Comparison of ENCODE assay signal across 27 cellular contexts in genomic region chr5:73780297-73781080, GRCh38.
DNase-seq lines count a peak whose midpoint lies in the region; ATAC-seq and TF ChIP-seq lines count a peak whose summit lies in the region.
"Had no signal": no experiment of that assay in that cellular context is flagged by ENCODE, and none has a peak within 500 bp of the region (broad histone marks: within the 10 kb centered on the region; RNA-seq: fewer than 3 reads in every experiment).

No MANE protein-coding gene starts in this region.

- ATAC-seq in heart right ventricle (peak in 3 of 8 donors; percentile 23 to 56 (median 53)), left lobe of liver (peak; percentile 11), upper lobe of right lung (peak; percentile 46), GM21723 (IDR thresholded peaks at IDR 0.05; ENCODE audit: unreplicated experiment) (no peak), GM18502 (IDR thresholded peaks at IDR 0.05; ENCODE audit: poor library complexity, unreplicated experiment) (no peak)
- ATAC-seq: HCT116, psoas muscle had no signal

- H3K4me3 ChIP-seq in heart right ventricle, result no peak overlapping the region
- no peak overlapping the region for H3K4me3 ChIP-seq in right atrium auricular region
- H3K4me3 ChIP-seq in Peyer's patch, result no peak overlapping the region
- H3K4me3 ChIP-seq in upper lobe of right lung, result no peak overlapping the region
- H3K4me3 ChIP-seq in testis, result no peak overlapping the region
- H3K4me3 ChIP-seq: psoas muscle, suprapubic skin, vagina had no signal

- H3K9me3 ChIP-seq in heart right ventricle (no peaks in the 10 kb centered on the region), right atrium auricular region (no peaks in the 10 kb centered on the region), Peyer's patch (no peaks in the 10 kb centered on the region), upper lobe of right lung (no peaks in the 10 kb centered on the region), testis (no peaks in the 10 kb centered on the region)
- H3K9me3 ChIP-seq: neutrophil, psoas muscle, suprapubic skin, vagina had no signal

- peak in 5 of 9 donors; percentile 21 to 61 (median 41) for TF ChIP-seq CTCF in heart right ventricle (IDR thresholded peaks at IDR 0.05)
- peak in 1 of 2 donors; percentile 18 for TF ChIP-seq CTCF in right atrium auricular region (IDR thresholded peaks at IDR 0.05)
- TF ChIP-seq CTCF in Peyer's patch (IDR thresholded peaks at IDR 0.05), result peak in 2 of 6 experiments; percentile 19 to 27
- no peak for TF ChIP-seq CTCF in upper lobe of right lung (IDR thresholded peaks at IDR 0.05)
- TF ChIP-seq CTCF in testis (IDR thresholded peaks at IDR 0.05), result no peak

- peaks cover 0 to 12% (median 0%) of the 10 kb centered on the region in 9 donors for H3K4me1 ChIP-seq in heart right ventricle
- H3K4me1 ChIP-seq in right atrium auricular region, result no peaks in the 10 kb centered on the region
- no peaks in the 10 kb centered on the region for H3K4me1 ChIP-seq in Peyer's patch
- H3K4me1 ChIP-seq in upper lobe of right lung, result no peaks in the 10 kb centered on the region
- no peaks in the 10 kb centered on the region for H3K4me1 ChIP-seq in testis
- H3K4me1 ChIP-seq: psoas muscle, vagina had no signal

- H3K36me3 ChIP-seq in heart right ventricle, result no peaks in the 10 kb centered on the region
- no peaks in the 10 kb centered on the region for H3K36me3 ChIP-seq in right atrium auricular region
- H3K36me3 ChIP-seq in Peyer's patch, result no peaks in the 10 kb centered on the region
- H3K36me3 ChIP-seq in upper lobe of right lung, result no peaks in the 10 kb centered on the region
- H3K36me3 ChIP-seq in testis (ENCODE audit: low read depth, missing control alignments), result no peaks in the 10 kb centered on the region
- H3K36me3 ChIP-seq: neutrophil, suprapubic skin, vagina had no signal

- TF ChIP-seq POLR2A in Peyer's patch (IDR thresholded peaks at IDR 0.05), result no peak
- TF ChIP-seq POLR2A in testis (IDR thresholded peaks at IDR 0.05), result no peak

- H3K27me3 ChIP-seq in heart right ventricle (peaks cover 0 to 7% (median 0%) of the 10 kb centered on the region in 7 donors), right atrium auricular region (no peaks in the 10 kb centered on the region), Peyer's patch (no peaks in the 10 kb centered on the region), upper lobe of right lung (no peaks in the 10 kb centered on the region), testis (no peaks in the 10 kb centered on the region)
- H3K27me3 ChIP-seq: suprapubic skin, vagina had no signal

- intact Hi-C loops in heart right ventricle (cut with DNase I) (no loop called here), upper lobe of right lung (cut with DNase I) (no loop called here), testis (cut with DNase I; ENCODE audit: low total_unique reads) (no loop called here)

- 79 to 81% methylated on average over 11 of the region's 11 CpGs for WGBS in heart right ventricle, 2 donors
- 84 to 85% methylated on average over 11 of the region's 11 CpGs for WGBS in testis, 2 donors

- peak in 1 of 2 donors; percentile 23 for DNase-seq in heart right ventricle
- DNase-seq in right atrium auricular region (ENCODE audit: low spot score), result no peak
- peak in 2 of 3 donors; percentile 63 to 65 for DNase-seq in Peyer's patch
- no peak for DNase-seq in left lobe of liver (ENCODE audit: low spot score)
- DNase-seq in upper lobe of right lung, result no peak
- no peak for DNase-seq in testis
- DNase-seq: activated CD4-positive, alpha-beta T cell treated with anti-CD3 and anti-CD28 coated beads for 1 hour; activated gamma-delta T cell treated with Interleukin-2 at 50 U/mL for 16 hours; AML-193; CD8-positive, alpha-beta memory T cell; effector CD4-positive, alpha-beta T cell; GDM1; mesendoderm; NCI-H1436 treated with DMSO at 0.1 percent for 48 hours; NCI-H446; NCI-H82; psoas muscle; stimulated activated naive CD4-positive, alpha-beta T cell had no signal

- no peak overlapping the region for H3K27ac ChIP-seq in heart right ventricle
- no peak overlapping the region for H3K27ac ChIP-seq in right atrium auricular region
- peak overlapping the region in 1 of 4 donors; percentile 41 for H3K27ac ChIP-seq in Peyer's patch
- no peak overlapping the region for H3K27ac ChIP-seq in upper lobe of right lung
- no peak overlapping the region for H3K27ac ChIP-seq in testis
- H3K27ac ChIP-seq: epithelial cell of prostate, KMS-11, neutrophil, psoas muscle, RWPE1, suprapubic skin, vagina had no signal

Comparison
In these comparisons a context has a peak if more than half of its experiments do, and no peak if none do; other contexts are left out.
1. ATAC-seq: peak in left lobe of liver (single experiment) and upper lobe of right lung (single experiment); none in GM21723 (single experiment) and GM18502 (single experiment).
2. DNase-seq: peak in Peyer's patch (2 of 3); none in right atrium auricular region (single experiment), left lobe of liver (single experiment), upper lobe of right lung (single experiment) and testis (single experiment).
3. CTCF ChIP-seq: peak in heart right ventricle (5 of 9); none in upper lobe of right lung (single experiment) and testis (0 of 3).